2 cellular contexts compared by ENCODE assay signal in genomic region chrX:103562801-103563200, GRCh38.
TF ChIP-seq lines count a peak whose summit lies in the region.

No MANE protein-coding gene starts in this region.

TF ChIP-seq in A549, 52 proteins besides CTCF, POLR2A, EP300 and RAD21:
- TF ChIP-seq ZFP36 (IDR thresholded peaks at IDR 0.05; ENCODE audit: borderline replicate concordance, partially characterized antibody) (no peak), EHMT2 (IDR thresholded peaks at IDR 0.05; ENCODE audit: low read depth) (no peak), MYC (IDR thresholded peaks at IDR 0.05; ENCODE audit: borderline replicate concordance, low read length) (no peak), FOSB (CRISPR knock-in tag; IDR thresholded peaks at IDR 0.05) (no peak), HOXA7 (CRISPR knock-in tag; IDR thresholded peaks at IDR 0.05) (no peak), SMC3 (IDR thresholded peaks at IDR 0.05) (no peak), MAX (IDR thresholded peaks at IDR 0.05) (no peak), PBX3 (IDR thresholded peaks at IDR 0.05) (no peak), PHF8 (IDR thresholded peaks at IDR 0.05; ENCODE audit: borderline replicate concordance, low read depth) (no peak), POLR2AphosphoS2 (conservative IDR thresholded peaks at IDR 0.05; ENCODE audit: low read length) (no peak), CEBPB (IDR thresholded peaks at IDR 0.05) (no peak), JUNB (IDR thresholded peaks at IDR 0.05) (no peak), MAFK (IDR thresholded peaks at IDR 0.05; ENCODE audit: partially characterized antibody) (no peak)
TF ChIP-seq in A549: peak in this region for 0.

TF ChIP-seq in SK-N-SH, 30 proteins besides CTCF, POLR2A, EP300 and RAD21:
- TF ChIP-seq CHD2 (IDR thresholded peaks at IDR 0.05; ENCODE audit: low read length, partially characterized antibody): no peak
- peak; percentile 21; the same call in 1 of the 2 replicates for TF ChIP-seq PBX3 (IDR thresholded peaks at IDR 0.05)
- TF ChIP-seq JUND (IDR thresholded peaks at IDR 0.05): peak; percentile 27; the same call in 1 of the 2 replicates
